1 cellular context compared by ENCODE assay signal in genomic region chr3:195441971-195442572, GRCh38.
TF ChIP-seq lines count a peak whose summit lies in the region.

No MANE protein-coding gene starts in this region.

TF ChIP-seq in HEK293, 187 proteins besides CTCF, POLR2A, EP300 and RAD21 (continued from another document and continues in another):
- TF ChIP-seq ATF2 (tag by site-specific recombination; IDR thresholded peaks at IDR 0.05; ENCODE audit: low read depth) (no peak), GLIS2 (tag by site-specific recombination; IDR thresholded peaks at IDR 0.05) (peak; percentile 29; the same call in 1 of the 2 replicates), PATZ1 (tag by site-specific recombination; IDR thresholded peaks at IDR 0.05) (peak; percentile 57; the same call in 1 of the 2 replicates), WT1 (tag by site-specific recombination; IDR thresholded peaks at IDR 0.05) (no peak), PRDM10 (tag by site-specific recombination; IDR thresholded peaks at IDR 0.05) (peak; percentile 44), PBX3 (CRISPR knock-in tag; IDR thresholded peaks at IDR 0.05) (no peak), RBAK (tag by site-specific recombination; IDR thresholded peaks at IDR 0.05) (no peak), REST (tag by site-specific recombination; IDR thresholded peaks at IDR 0.05) (no peak), ZNF529 (tag by site-specific recombination; IDR thresholded peaks at IDR 0.05; ENCODE audit: insufficient replicate concordance) (no peak), ZFP41 (tag by site-specific recombination; IDR thresholded peaks at IDR 0.05; ENCODE audit: borderline replicate concordance) (no peak), ZIC2 (tag by site-specific recombination; IDR thresholded peaks at IDR 0.05) (peak; percentile 47), ZNF398 (tag by site-specific recombination; IDR thresholded peaks at IDR 0.05) (peak; percentile 93), ZNF580 (tag by site-specific recombination; IDR thresholded peaks at IDR 0.05) (no peak), SP3 (tag by site-specific recombination; IDR thresholded peaks at IDR 0.05) (peak; percentile 22; the same call in 1 of the 2 replicates), ZNF518A (tag by site-specific recombination; conservative IDR thresholded peaks at IDR 0.05; ENCODE audit: low read depth) (no peak), ZNF621 (tag by site-specific recombination; IDR thresholded peaks at IDR 0.05) (no peak), IKZF3 (tag by site-specific recombination; IDR thresholded peaks at IDR 0.05) (peak; percentile 81; the same call in 1 of the 2 replicates), ZNF335 (tag by site-specific recombination; conservative IDR thresholded peaks at IDR 0.05) (peak; percentile 81), ZBTB17 (tag by site-specific recombination; IDR thresholded peaks at IDR 0.05) (peak; percentile 71; the same call in 1 of the 2 replicates), ZNF416 (tag by site-specific recombination; IDR thresholded peaks at IDR 0.05) (no peak)
- TF ChIP-seq, protein P1, sequence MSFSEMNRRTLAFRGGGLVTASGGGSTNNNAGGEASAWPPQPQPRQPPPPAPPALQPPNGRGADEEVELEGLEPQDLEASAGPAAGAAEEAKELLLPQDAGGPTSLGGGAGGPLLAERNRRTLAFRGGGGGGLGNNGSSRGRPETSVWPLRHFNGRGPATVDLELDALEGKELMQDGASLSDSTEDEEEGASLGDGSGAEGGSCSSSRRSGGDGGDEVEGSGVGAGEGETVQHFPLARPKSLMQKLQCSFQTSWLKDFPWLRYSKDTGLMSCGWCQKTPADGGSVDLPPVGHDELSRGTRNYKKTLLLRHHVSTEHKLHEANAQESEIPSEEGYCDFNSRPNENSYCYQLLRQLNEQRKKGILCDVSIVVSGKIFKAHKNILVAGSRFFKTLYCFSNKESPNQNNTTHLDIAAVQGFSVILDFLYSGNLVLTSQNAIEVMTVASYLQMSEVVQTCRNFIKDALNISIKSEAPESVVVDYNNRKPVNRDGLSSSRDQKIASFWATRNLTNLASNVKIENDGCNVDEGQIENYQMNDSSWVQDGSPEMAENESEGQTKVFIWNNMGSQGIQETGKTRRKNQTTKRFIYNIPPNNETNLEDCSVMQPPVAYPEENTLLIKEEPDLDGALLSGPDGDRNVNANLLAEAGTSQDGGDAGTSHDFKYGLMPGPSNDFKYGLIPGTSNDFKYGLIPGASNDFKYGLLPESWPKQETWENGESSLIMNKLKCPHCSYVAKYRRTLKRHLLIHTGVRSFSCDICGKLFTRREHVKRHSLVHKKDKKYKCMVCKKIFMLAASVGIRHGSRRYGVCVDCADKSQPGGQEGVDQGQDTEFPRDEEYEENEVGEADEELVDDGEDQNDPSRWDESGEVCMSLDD (tag by site-specific recombination; IDR thresholded peaks at IDR 0.05): 0 out of 2 replicates have a peak, but pooled peaks have one; percentile 23
- TF ChIP-seq, protein P2, sequence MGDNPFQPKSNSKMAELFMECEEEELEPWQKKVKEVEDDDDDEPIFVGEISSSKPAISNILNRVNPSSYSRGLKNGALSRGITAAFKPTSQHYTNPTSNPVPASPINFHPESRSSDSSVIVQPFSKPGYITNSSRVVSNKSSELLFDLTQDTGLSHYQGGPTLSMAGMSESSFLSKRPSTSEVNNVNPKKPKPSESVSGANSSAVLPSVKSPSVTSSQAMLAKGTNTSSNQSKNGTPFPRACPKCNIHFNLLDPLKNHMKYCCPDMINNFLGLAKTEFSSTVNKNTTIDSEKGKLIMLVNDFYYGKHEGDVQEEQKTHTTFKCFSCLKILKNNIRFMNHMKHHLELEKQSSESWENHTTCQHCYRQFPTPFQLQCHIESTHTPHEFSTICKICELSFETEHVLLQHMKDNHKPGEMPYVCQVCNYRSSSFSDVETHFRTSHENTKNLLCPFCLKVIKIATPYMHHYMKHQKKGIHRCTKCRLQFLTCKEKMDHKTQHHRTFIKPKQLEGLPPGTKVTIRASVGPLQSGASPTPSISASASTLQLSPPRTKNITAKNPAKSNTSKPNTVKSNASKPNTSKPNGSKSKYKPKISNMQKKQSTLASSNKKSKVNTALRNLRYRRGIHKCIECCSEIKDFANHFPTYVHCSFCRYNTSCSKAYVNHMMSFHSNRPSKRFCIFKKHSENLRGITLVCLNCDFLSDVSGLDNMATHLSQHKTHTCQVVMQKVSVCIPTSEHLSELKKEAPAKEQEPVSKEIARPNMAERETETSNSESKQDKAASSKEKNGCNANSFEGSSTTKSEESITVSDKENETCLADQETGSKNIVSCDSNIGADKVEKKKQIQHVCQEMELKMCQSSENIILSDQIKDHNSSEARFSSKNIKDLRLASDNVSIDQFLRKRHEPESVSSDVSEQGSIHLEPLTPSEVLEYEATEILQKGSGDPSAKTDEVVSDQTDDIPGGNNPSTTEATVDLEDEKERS (tag by site-specific recombination; IDR thresholded peaks at IDR 0.05): no peak
